1 cellular context compared by ENCODE assay signal in the genomic region with DNA sequence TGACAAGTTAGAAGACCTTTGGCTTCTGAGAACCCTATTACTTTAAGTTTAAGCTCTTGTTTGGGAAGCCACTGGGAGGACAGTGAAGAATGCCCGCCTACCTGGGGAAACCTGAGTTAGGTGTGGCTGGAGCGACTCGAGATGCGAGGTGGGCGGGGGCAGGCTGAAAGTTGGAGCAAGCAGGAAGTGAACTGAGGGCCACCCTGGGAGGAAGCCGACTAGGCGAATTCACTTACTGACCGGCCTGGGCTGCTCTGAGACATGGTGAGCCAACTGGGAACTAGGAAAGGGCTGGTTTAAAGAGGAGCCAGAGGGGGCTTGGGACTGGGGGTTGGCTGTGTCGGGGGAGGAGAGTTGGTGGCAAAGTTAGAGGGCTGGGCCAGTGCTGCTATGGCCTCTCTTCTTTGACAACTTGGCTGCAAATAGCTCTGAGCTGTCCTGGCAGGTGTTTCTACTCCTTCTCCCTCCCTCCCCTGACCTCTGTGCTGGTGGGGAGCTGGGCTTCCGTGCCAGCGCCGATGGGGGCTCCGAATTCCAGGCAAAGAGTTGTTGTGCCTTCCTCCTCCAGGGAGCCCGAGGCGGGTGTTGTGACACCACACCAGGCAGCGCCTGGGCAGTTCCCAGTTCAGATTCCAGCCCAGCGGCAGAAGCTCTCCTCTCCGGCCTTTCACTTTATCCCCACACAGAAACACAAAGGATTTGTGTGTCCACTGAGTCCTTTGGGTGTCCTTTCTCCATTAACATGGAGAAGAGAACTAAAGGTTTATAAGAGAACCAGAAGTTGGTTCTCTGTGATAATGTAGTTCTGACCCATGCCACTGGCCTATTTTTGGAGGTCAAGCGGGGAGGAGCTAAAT.
TF ChIP-seq lines count a peak whose summit lies in the region.

A gene (plus strand): TSS at position 201 of the 857 bp plus-strand sequence. CDS start 61 bp downstream, at position 262.

TF ChIP-seq in HepG2, 621 proteins besides CTCF, POLR2A, EP300 and RAD21 (continued from another document and continues in another):
- TF ChIP-seq, protein P1, sequence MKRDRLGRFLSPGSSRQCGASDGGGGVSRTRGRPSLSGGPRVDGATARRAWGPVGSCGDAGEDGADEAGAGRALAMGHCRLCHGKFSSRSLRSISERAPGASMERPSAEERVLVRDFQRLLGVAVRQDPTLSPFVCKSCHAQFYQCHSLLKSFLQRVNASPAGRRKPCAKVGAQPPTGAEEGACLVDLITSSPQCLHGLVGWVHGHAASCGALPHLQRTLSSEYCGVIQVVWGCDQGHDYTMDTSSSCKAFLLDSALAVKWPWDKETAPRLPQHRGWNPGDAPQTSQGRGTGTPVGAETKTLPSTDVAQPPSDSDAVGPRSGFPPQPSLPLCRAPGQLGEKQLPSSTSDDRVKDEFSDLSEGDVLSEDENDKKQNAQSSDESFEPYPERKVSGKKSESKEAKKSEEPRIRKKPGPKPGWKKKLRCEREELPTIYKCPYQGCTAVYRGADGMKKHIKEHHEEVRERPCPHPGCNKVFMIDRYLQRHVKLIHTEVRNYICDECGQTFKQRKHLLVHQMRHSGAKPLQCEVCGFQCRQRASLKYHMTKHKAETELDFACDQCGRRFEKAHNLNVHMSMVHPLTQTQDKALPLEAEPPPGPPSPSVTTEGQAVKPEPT (CRISPR knock-in tag; IDR thresholded peaks at IDR 0.05; ENCODE audit: low read depth), result no peak
- TF ChIP-seq, protein P2, sequence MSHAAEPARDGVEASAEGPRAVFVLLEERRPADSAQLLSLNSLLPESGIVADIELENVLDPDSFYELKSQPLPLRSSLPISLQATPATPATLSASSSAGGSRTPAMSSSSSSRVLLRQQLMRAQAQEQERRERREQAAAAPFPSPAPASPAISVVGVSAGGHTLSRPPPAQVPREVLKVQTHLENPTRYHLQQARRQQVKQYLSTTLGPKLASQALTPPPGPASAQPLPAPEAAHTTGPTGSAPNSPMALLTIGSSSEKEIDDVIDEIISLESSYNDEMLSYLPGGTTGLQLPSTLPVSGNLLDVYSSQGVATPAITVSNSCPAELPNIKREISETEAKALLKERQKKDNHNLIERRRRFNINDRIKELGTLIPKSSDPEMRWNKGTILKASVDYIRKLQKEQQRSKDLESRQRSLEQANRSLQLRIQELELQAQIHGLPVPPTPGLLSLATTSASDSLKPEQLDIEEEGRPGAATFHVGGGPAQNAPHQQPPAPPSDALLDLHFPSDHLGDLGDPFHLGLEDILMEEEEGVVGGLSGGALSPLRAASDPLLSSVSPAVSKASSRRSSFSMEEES (CRISPR knock-in tag; IDR thresholded peaks at IDR 0.05), result no peak
- no peak for TF ChIP-seq HOXA5 (CRISPR knock-in tag; IDR thresholded peaks at IDR 0.05)
- TF ChIP-seq AHR (CRISPR knock-in tag; IDR thresholded peaks at IDR 0.05), result no peak
- TF ChIP-seq, protein P3, sequence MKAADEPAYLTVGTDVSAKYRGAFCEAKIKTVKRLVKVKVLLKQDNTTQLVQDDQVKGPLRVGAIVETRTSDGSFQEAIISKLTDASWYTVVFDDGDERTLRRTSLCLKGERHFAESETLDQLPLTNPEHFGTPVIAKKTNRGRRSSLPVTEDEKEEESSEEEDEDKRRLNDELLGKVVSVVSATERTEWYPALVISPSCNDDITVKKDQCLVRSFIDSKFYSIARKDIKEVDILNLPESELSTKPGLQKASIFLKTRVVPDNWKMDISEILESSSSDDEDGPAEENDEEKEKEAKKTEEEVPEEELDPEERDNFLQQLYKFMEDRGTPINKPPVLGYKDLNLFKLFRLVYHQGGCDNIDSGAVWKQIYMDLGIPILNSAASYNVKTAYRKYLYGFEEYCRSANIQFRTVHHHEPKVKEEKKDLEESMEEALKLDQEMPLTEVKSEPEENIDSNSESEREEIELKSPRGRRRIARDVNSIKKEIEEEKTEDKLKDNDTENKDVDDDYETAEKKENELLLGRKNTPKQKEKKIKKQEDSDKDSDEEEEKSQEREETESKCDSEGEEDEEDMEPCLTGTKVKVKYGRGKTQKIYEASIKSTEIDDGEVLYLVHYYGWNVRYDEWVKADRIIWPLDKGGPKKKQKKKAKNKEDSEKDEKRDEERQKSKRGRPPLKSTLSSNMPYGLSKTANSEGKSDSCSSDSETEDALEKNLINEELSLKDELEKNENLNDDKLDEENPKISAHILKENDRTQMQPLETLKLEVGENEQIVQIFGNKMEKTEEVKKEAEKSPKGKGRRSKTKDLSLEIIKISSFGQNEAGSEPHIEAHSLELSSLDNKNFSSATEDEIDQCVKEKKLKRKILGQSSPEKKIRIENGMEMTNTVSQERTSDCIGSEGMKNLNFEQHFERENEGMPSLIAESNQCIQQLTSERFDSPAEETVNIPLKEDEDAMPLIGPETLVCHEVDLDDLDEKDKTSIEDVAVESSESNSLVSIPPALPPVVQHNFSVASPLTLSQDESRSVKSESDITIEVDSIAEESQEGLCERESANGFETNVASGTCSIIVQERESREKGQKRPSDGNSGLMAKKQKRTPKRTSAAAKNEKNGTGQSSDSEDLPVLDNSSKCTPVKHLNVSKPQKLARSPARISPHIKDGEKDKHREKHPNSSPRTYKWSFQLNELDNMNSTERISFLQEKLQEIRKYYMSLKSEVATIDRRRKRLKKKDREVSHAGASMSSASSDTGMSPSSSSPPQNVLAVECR (CRISPR knock-in tag; IDR thresholded peaks at IDR 0.05; ENCODE audit: borderline replicate concordance), result peak; percentile 78
- no peak for TF ChIP-seq XBP1 (CRISPR knock-in tag; IDR thresholded peaks at IDR 0.05)
- no peak for TF ChIP-seq U2AF1 (optimal IDR thresholded peaks at IDR 0.05; ENCODE audit: low read depth, low read length)
- TF ChIP-seq, protein P4, sequence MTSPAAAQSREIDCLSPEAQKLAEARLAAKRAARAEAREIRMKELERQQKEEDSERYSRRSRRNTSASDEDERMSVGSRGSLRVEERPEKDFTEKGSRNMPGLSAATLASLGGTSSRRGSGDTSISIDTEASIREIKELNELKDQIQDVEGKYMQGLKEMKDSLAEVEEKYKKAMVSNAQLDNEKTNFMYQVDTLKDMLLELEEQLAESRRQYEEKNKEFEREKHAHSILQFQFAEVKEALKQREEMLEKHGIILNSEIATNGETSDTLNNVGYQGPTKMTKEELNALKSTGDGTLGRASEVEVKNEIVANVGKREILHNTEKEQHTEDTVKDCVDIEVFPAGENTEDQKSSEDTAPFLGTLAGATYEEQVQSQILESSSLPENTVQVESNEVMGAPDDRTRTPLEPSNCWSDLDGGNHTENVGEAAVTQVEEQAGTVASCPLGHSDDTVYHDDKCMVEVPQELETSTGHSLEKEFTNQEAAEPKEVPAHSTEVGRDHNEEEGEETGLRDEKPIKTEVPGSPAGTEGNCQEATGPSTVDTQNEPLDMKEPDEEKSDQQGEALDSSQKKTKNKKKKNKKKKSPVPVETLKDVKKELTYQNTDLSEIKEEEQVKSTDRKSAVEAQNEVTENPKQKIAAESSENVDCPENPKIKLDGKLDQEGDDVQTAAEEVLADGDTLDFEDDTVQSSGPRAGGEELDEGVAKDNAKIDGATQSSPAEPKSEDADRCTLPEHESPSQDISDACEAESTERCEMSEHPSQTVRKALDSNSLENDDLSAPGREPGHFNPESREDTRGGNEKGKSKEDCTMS (CRISPR knock-in tag; conservative IDR thresholded peaks at IDR 0.05), result no peak
- TF ChIP-seq, protein P5, sequence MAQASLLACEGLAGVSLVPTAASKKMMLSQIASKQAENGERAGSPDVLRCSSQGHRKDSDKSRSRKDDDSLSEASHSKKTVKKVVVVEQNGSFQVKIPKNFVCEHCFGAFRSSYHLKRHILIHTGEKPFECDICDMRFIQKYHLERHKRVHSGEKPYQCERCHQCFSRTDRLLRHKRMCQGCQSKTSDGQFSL (CRISPR knock-in tag; IDR thresholded peaks at IDR 0.05), result no peak
- TF ChIP-seq ZNF549 (CRISPR knock-in tag; IDR thresholded peaks at IDR 0.05), result no peak
- TF ChIP-seq ZSCAN21 (CRISPR knock-in tag; IDR thresholded peaks at IDR 0.05; ENCODE audit: borderline replicate concordance), result no peak
- no peak for TF ChIP-seq SRF (IDR thresholded peaks at IDR 0.05; ENCODE audit: low read depth, low read length)
- no peak for TF ChIP-seq NCOA5 (CRISPR knock-in tag; IDR thresholded peaks at IDR 0.05)
- TF ChIP-seq NFATC3 (CRISPR knock-in tag; IDR thresholded peaks at IDR 0.05), result no peak; the same call in 1 of the 2 replicates
- TF ChIP-seq KMT2A (CRISPR knock-in tag; IDR thresholded peaks at IDR 0.05), result peak; percentile 55; the same call in 1 of the 2 replicates
- TF ChIP-seq, protein P6, sequence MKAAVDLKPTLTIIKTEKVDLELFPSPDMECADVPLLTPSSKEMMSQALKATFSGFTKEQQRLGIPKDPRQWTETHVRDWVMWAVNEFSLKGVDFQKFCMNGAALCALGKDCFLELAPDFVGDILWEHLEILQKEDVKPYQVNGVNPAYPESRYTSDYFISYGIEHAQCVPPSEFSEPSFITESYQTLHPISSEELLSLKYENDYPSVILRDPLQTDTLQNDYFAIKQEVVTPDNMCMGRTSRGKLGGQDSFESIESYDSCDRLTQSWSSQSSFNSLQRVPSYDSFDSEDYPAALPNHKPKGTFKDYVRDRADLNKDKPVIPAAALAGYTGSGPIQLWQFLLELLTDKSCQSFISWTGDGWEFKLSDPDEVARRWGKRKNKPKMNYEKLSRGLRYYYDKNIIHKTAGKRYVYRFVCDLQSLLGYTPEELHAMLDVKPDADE (CRISPR knock-in tag; IDR thresholded peaks at IDR 0.05), result no peak
- TF ChIP-seq, protein P7, sequence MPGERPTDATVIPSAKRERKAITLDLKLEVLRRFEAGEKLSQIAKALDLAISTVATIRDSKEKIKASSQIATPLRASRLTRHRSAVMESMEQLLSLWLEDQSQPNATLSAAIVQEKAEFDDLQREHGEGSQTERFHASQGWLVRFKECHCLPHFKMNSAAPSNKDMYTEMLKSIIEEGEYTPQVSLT (CRISPR knock-in tag; IDR thresholded peaks at IDR 0.05; ENCODE audit: borderline replicate concordance, low read depth), result no peak
- TF ChIP-seq, protein P8, sequence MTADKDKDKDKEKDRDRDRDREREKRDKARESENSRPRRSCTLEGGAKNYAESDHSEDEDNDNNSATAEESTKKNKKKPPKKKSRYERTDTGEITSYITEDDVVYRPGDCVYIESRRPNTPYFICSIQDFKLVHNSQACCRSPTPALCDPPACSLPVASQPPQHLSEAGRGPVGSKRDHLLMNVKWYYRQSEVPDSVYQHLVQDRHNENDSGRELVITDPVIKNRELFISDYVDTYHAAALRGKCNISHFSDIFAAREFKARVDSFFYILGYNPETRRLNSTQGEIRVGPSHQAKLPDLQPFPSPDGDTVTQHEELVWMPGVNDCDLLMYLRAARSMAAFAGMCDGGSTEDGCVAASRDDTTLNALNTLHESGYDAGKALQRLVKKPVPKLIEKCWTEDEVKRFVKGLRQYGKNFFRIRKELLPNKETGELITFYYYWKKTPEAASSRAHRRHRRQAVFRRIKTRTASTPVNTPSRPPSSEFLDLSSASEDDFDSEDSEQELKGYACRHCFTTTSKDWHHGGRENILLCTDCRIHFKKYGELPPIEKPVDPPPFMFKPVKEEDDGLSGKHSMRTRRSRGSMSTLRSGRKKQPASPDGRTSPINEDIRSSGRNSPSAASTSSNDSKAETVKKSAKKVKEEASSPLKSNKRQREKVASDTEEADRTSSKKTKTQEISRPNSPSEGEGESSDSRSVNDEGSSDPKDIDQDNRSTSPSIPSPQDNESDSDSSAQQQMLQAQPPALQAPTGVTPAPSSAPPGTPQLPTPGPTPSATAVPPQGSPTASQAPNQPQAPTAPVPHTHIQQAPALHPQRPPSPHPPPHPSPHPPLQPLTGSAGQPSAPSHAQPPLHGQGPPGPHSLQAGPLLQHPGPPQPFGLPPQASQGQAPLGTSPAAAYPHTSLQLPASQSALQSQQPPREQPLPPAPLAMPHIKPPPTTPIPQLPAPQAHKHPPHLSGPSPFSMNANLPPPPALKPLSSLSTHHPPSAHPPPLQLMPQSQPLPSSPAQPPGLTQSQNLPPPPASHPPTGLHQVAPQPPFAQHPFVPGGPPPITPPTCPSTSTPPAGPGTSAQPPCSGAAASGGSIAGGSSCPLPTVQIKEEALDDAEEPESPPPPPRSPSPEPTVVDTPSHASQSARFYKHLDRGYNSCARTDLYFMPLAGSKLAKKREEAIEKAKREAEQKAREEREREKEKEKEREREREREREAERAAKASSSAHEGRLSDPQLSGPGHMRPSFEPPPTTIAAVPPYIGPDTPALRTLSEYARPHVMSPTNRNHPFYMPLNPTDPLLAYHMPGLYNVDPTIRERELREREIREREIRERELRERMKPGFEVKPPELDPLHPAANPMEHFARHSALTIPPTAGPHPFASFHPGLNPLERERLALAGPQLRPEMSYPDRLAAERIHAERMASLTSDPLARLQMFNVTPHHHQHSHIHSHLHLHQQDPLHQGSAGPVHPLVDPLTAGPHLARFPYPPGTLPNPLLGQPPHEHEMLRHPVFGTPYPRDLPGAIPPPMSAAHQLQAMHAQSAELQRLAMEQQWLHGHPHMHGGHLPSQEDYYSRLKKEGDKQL (CRISPR knock-in tag; IDR thresholded peaks at IDR 0.05; ENCODE audit: low read depth), result no peak
- no peak for TF ChIP-seq ZSCAN20 (CRISPR knock-in tag; IDR thresholded peaks at IDR 0.05; ENCODE audit: borderline replicate concordance)
- TF ChIP-seq DNMT1 (CRISPR knock-in tag; IDR thresholded peaks at IDR 0.05), result no peak
- TF ChIP-seq BRD4 (CRISPR knock-in tag; IDR thresholded peaks at IDR 0.05), result no peak
- TF ChIP-seq ELF3 (CRISPR knock-in tag; IDR thresholded peaks at IDR 0.05), result peak; percentile 78
- no peak for TF ChIP-seq ZKSCAN8 (CRISPR knock-in tag; IDR thresholded peaks at IDR 0.05; ENCODE audit: borderline replicate concordance)
- TF ChIP-seq ZNF780A (CRISPR knock-in tag; IDR thresholded peaks at IDR 0.05), result no peak
- no peak; the same call in 1 of the 2 replicates for TF ChIP-seq KDM5B (CRISPR knock-in tag; IDR thresholded peaks at IDR 0.05; ENCODE audit: borderline replicate concordance)
- TF ChIP-seq THAP11 (CRISPR knock-in tag; IDR thresholded peaks at IDR 0.05), result no peak; the same call in 1 of the 2 replicates
- no peak; the same call in 1 of the 2 replicates for TF ChIP-seq KLF11 (CRISPR knock-in tag; IDR thresholded peaks at IDR 0.05)
- TF ChIP-seq CENPX (CRISPR knock-in tag; IDR thresholded peaks at IDR 0.05), result no peak
- no peak for TF ChIP-seq MIER3 (CRISPR knock-in tag; IDR thresholded peaks at IDR 0.05; ENCODE audit: borderline replicate concordance)
- TF ChIP-seq, protein P9, sequence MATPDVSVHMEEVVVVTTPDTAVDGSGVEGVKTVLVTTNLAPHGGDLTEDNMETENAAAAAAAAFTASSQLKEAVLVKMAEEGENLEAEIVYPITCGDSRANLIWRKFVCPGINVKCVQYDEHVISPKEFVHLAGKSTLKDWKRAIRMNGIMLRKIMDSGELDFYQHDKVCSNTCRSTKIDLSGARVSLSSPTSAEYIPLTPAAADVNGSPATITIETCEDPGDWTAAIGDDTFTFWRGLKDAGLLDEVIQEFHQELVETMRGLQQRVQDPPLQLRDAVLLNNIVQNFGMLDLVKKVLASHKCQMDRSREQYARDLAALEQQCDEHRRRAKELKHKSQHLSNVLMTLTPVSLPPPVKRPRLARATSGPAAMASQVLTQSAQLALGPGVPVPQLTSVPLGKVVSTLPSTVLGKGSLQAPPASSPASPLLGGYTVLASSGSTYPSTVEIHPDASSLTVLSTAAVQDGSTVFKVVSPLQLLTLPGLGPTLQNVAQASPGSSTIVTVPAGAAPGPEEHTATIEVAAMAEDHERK (CRISPR knock-in tag; IDR thresholded peaks at IDR 0.05; ENCODE audit: low read depth), result no peak
- TF ChIP-seq ZNF317 (CRISPR knock-in tag; IDR thresholded peaks at IDR 0.05), result no peak
